ENCODE assay signal across 24 cellular contexts in the genomic region with DNA sequence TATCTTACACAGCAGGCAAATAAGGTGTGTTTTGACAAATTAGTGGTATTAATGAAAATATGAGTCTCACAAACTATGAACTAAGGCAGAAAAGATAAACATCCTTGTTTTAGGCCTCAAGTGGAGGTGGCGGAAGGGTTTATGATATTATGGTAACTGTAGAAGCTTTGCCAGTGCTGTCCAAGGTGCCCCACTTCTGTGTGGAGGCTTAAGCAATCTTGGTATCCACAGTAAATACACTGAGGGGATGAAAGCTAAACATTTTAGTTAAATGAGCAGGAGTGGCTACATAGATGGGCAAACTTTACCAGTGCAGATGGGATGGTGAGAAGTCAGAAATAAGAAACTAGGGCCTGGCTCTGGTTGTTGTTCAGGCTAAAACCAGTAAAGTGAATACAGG.
"Had no signal": no experiment of that assay in that cellular context is flagged by ENCODE, and none has a peak within 500 bp of the region (broad histone marks: within the 10 kb centered on the region; RNA-seq: fewer than 3 reads in every experiment).

No MANE protein-coding gene starts in this region.

- H3K27me3 ChIP-seq: colonic mucosa, dorsolateral prefrontal cortex, esophagus muscularis mucosa, esophagus squamous epithelium, foreskin keratinocyte, gastrocnemius medialis, gastroesophageal sphincter, heart left ventricle, heart right ventricle, hepatocyte had no signal

- H3K79me2 ChIP-seq: hepatocyte had no signal

- ATAC-seq: effector memory CD8-positive, alpha-beta T cell; esophagus mucosa; foreskin keratinocyte; gastrocnemius medialis; gastroesophageal sphincter; heart left ventricle; heart right ventricle had no signal

- H3K36me3 ChIP-seq: colonic mucosa had no signal

- H3K4me1 ChIP-seq: colonic mucosa, esophagus muscularis mucosa, esophagus squamous epithelium, foreskin keratinocyte, gastrocnemius medialis, gastroesophageal sphincter, heart left ventricle, heart right ventricle had no signal

- DNase-seq: colonic mucosa; dermis blood vessel endothelial cell; dorsolateral prefrontal cortex; effector CD4-positive, alpha-beta T cell; effector CD8-positive, alpha-beta T cell; effector memory CD4-positive, alpha-beta T cell; effector memory CD8-positive, alpha-beta T cell; endodermal cell; erythroblast; esophagus squamous epithelium; foreskin fibroblast; foreskin keratinocyte; foreskin melanocyte; gastrocnemius medialis; glutamatergic neuron; head of caudate nucleus; heart left ventricle; heart right ventricle had no signal

- H3K9me3 ChIP-seq: colonic mucosa, esophagus muscularis mucosa, esophagus squamous epithelium, gastrocnemius medialis had no signal

- H3K27ac ChIP-seq: colonic mucosa, coronary artery, dorsolateral prefrontal cortex, epithelial cell of prostate, esophagus muscularis mucosa, esophagus squamous epithelium, foreskin keratinocyte, gastrocnemius medialis, gastroesophageal sphincter, heart left ventricle, heart right ventricle, hepatocyte had no signal

- H2AFZ ChIP-seq: hepatocyte had no signal

- H3K4me3 ChIP-seq: colonic mucosa, coronary artery, dorsolateral prefrontal cortex, esophagus muscularis mucosa, esophagus squamous epithelium, gastrocnemius medialis, gastroesophageal sphincter, heart left ventricle, heart right ventricle, hepatocyte had no signal

- H3K4me2 ChIP-seq: hepatocyte had no signal
